1 cellular context compared by ENCODE assay signal in genomic region chr22:38201718-38202436, GRCh38.
TF ChIP-seq lines count a peak whose summit lies in the region.

TSS of gene MAFF (plus strand) at chr22:38201994. CDS start at chr22:38213854, 11,860 bp downstream.

TF ChIP-seq in HepG2, 621 proteins besides CTCF, POLR2A, EP300 and RAD21 (continued from another document and continues in another):
- TF ChIP-seq, protein P1, sequence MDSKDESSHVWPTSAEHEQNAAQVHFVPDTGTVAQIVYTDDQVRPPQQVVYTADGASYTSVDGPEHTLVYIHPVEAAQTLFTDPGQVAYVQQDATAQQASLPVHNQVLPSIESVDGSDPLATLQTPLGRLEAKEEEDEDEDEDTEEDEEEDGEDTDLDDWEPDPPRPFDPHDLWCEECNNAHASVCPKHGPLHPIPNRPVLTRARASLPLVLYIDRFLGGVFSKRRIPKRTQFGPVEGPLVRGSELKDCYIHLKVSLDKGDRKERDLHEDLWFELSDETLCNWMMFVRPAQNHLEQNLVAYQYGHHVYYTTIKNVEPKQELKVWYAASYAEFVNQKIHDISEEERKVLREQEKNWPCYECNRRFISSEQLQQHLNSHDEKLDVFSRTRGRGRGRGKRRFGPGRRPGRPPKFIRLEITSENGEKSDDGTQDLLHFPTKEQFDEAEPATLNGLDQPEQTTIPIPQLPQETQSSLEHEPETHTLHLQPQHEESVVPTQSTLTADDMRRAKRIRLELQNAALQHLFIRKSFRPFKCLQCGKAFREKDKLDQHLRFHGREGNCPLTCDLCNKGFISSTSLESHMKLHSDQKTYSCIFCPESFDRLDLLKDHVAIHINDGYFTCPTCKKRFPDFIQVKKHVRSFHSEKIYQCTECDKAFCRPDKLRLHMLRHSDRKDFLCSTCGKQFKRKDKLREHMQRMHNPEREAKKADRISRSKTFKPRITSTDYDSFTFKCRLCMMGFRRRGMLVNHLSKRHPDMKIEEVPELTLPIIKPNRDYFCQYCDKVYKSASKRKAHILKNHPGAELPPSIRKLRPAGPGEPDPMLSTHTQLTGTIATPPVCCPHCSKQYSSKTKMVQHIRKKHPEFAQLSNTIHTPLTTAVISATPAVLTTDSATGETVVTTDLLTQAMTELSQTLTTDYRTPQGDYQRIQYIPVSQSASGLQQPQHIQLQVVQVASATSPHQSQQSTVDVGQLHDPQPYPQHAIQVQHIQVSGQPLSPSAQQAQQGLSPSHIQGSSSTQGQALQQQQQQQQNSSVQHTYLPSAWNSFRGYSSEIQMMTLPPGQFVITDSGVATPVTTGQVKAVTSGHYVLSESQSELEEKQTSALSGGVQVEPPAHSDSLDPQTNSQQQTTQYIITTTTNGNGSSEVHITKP (CRISPR knock-in tag; IDR thresholded peaks at IDR 0.05; ENCODE audit: low read depth): no peak; the same call in 1 of the 2 replicates
- no peak for TF ChIP-seq ZNF136 (CRISPR knock-in tag; IDR thresholded peaks at IDR 0.05; ENCODE audit: low read depth)
- no peak for TF ChIP-seq CHD4 (IDR thresholded peaks at IDR 0.05; ENCODE audit: borderline replicate concordance, low read length)
- no peak for TF ChIP-seq NFIC (IDR thresholded peaks at IDR 0.05; ENCODE audit: low read length)
- no peak for TF ChIP-seq MAFG (CRISPR knock-in tag; IDR thresholded peaks at IDR 0.05)
- TF ChIP-seq ZNF333 (CRISPR knock-in tag; IDR thresholded peaks at IDR 0.05; ENCODE audit: borderline replicate concordance): 0 out of 2 replicates have a peak, but pooled peaks have one; percentile 1
- no peak; the same call in 1 of the 2 replicates for TF ChIP-seq ARNTL (CRISPR knock-in tag; IDR thresholded peaks at IDR 0.05)
- TF ChIP-seq RELA (CRISPR knock-in tag; IDR thresholded peaks at IDR 0.05): no peak
- TF ChIP-seq, protein P2, sequence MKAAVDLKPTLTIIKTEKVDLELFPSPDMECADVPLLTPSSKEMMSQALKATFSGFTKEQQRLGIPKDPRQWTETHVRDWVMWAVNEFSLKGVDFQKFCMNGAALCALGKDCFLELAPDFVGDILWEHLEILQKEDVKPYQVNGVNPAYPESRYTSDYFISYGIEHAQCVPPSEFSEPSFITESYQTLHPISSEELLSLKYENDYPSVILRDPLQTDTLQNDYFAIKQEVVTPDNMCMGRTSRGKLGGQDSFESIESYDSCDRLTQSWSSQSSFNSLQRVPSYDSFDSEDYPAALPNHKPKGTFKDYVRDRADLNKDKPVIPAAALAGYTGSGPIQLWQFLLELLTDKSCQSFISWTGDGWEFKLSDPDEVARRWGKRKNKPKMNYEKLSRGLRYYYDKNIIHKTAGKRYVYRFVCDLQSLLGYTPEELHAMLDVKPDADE (CRISPR knock-in tag; IDR thresholded peaks at IDR 0.05): no peak
- no peak for TF ChIP-seq ZNF674 (CRISPR knock-in tag; IDR thresholded peaks at IDR 0.05; ENCODE audit: low read depth)
- no peak; the same call in 1 of the 2 replicates for TF ChIP-seq MAX (IDR thresholded peaks at IDR 0.05)
- TF ChIP-seq SIN3B (IDR thresholded peaks at IDR 0.05; ENCODE audit: low read length): no peak
- TF ChIP-seq ZNF850 (CRISPR knock-in tag; conservative IDR thresholded peaks at IDR 0.05): peak; percentile 43; the same call in 1 of the 2 replicates
- no peak for TF ChIP-seq HNF1A (IDR thresholded peaks at IDR 0.05; ENCODE audit: low read depth)
- TF ChIP-seq HNF1A (CRISPR knock-in tag; IDR thresholded peaks at IDR 0.05; ENCODE audit: borderline replicate concordance): no peak; the same call in 1 of the 2 replicates
- TF ChIP-seq KAT8 (CRISPR knock-in tag; IDR thresholded peaks at IDR 0.05): no peak
- TF ChIP-seq CCAR2 (optimal IDR thresholded peaks at IDR 0.05; ENCODE audit: low read depth, low read length): no peak
- TF ChIP-seq RFX3 (CRISPR knock-in tag; IDR thresholded peaks at IDR 0.05): no peak
- peak; percentile 50; the same call in 1 of the 2 replicates for TF ChIP-seq SMAD1 (CRISPR knock-in tag; IDR thresholded peaks at IDR 0.05; ENCODE audit: borderline replicate concordance, low read depth)
- no peak for TF ChIP-seq ZNF749 (CRISPR knock-in tag; IDR thresholded peaks at IDR 0.05; ENCODE audit: borderline replicate concordance)
- TF ChIP-seq, protein P3, sequence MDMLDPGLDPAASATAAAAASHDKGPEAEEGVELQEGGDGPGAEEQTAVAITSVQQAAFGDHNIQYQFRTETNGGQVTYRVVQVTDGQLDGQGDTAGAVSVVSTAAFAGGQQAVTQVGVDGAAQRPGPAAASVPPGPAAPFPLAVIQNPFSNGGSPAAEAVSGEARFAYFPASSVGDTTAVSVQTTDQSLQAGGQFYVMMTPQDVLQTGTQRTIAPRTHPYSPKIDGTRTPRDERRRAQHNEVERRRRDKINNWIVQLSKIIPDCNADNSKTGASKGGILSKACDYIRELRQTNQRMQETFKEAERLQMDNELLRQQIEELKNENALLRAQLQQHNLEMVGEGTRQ (IDR thresholded peaks at IDR 0.05; ENCODE audit: low read depth, low read length): peak; percentile 63
- TF ChIP-seq, protein P3 (CRISPR knock-in tag; IDR thresholded peaks at IDR 0.05; ENCODE audit: borderline replicate concordance): no peak; the same call in 1 of the 2 replicates
- TF ChIP-seq ZFP37 (CRISPR knock-in tag; IDR thresholded peaks at IDR 0.05; ENCODE audit: borderline replicate concordance): no peak
- no peak for TF ChIP-seq ZNF451 (CRISPR knock-in tag; IDR thresholded peaks at IDR 0.05)
- TF ChIP-seq NFRKB (IDR thresholded peaks at IDR 0.05): no peak
- no peak for TF ChIP-seq NFKB2 (CRISPR knock-in tag; IDR thresholded peaks at IDR 0.05; ENCODE audit: borderline replicate concordance)
- no peak for TF ChIP-seq CREBL2 (CRISPR knock-in tag; IDR thresholded peaks at IDR 0.05; ENCODE audit: borderline replicate concordance)
- TF ChIP-seq ELF3 (CRISPR knock-in tag; IDR thresholded peaks at IDR 0.05): peak; percentile 63; the same call in 1 of the 2 replicates
- no peak for TF ChIP-seq MLXIP (CRISPR knock-in tag; IDR thresholded peaks at IDR 0.05; ENCODE audit: borderline replicate concordance)
- TF ChIP-seq ZMYM2 (CRISPR knock-in tag; IDR thresholded peaks at IDR 0.05): no peak
- TF ChIP-seq MAFK (conservative IDR thresholded peaks at IDR 0.05 in 1 of 2, IDR thresholded peaks at IDR 0.05 in 1 of 2; ENCODE audit: low read length in 2 of 2): no peak
- peak; percentile 61; the same call in 1 of the 2 replicates for TF ChIP-seq ZNF768 (CRISPR knock-in tag; IDR thresholded peaks at IDR 0.05)
- no peak; the same call in 1 of the 2 replicates for TF ChIP-seq SMAD3 (CRISPR knock-in tag; IDR thresholded peaks at IDR 0.05)
- no peak for TF ChIP-seq KLF15 (CRISPR knock-in tag; IDR thresholded peaks at IDR 0.05; ENCODE audit: borderline replicate concordance)
- TF ChIP-seq ZC3H13 (CRISPR knock-in tag; IDR thresholded peaks at IDR 0.05): no peak; the same call in 1 of the 2 replicates
- no peak for TF ChIP-seq ZNF720 (CRISPR knock-in tag; IDR thresholded peaks at IDR 0.05)
- TF ChIP-seq ERF (CRISPR knock-in tag; IDR thresholded peaks at IDR 0.05): no peak
- TF ChIP-seq KMT2A (CRISPR knock-in tag; IDR thresholded peaks at IDR 0.05): no peak; the same call in 1 of the 2 replicates
- TF ChIP-seq ARNT (IDR thresholded peaks at IDR 0.05): no peak
- no peak for TF ChIP-seq ZNF30 (CRISPR knock-in tag; IDR thresholded peaks at IDR 0.05)
- no peak for TF ChIP-seq SALL2 (CRISPR knock-in tag; IDR thresholded peaks at IDR 0.05)
- TF ChIP-seq ZNF24 (IDR thresholded peaks at IDR 0.05): no peak
- TF ChIP-seq TCF12 (IDR thresholded peaks at IDR 0.05): no peak
- TF ChIP-seq TCF12 (CRISPR knock-in tag; IDR thresholded peaks at IDR 0.05): peak; percentile 54; the same call in 1 of the 2 replicates
- no peak for TF ChIP-seq ZNF567 (CRISPR knock-in tag; IDR thresholded peaks at IDR 0.05; ENCODE audit: borderline replicate concordance)
- no peak for TF ChIP-seq NCOA5 (CRISPR knock-in tag; IDR thresholded peaks at IDR 0.05)
- peak; percentile 80 for TF ChIP-seq HDAC1 (CRISPR knock-in tag; IDR thresholded peaks at IDR 0.05)
- no peak for TF ChIP-seq NFAT5 (CRISPR knock-in tag; IDR thresholded peaks at IDR 0.05)
- TF ChIP-seq HMGA1 (CRISPR knock-in tag; conservative IDR thresholded peaks at IDR 0.05): no peak
